ENCODE assay signal across 20 cellular contexts in genomic region chr10:91495402-91495801, GRCh38.
DNase-seq lines count a peak whose midpoint lies in the region; ATAC-seq, FAIRE-seq and TF ChIP-seq lines count a peak whose summit lies in the region.
"Had no signal": no experiment of that assay in that cellular context is flagged by ENCODE, and none has a peak within 500 bp of the region (broad histone marks: within the 10 kb centered on the region; RNA-seq: fewer than 3 reads in every experiment).

No MANE protein-coding gene starts in this region.

- no peaks in the 10 kb centered on the region for H3K9me2 ChIP-seq in GM23248 (ENCODE audit: insufficient read depth)

- peak; percentile 6 for DNase-seq in AG08396 (ENCODE audit: low spot score)
- peak; percentile 39 for DNase-seq in GM23248
- DNase-seq in fibroblast of the aortic adventitia (ENCODE audit: low read depth): peak; percentile 51
- DNase-seq in activated naive CD4-positive, alpha-beta T cell treated with anti-CD3 and anti-CD28 coated beads, Interleukin-2, amount 50 U/mL, for 72 hours (ENCODE audit: low spot score in 2 of 2): no peak
- DNase-seq in activated CD4-positive, alpha-beta T cell treated with anti-CD3 and anti-CD28 coated beads, Interleukin-2, amount 50 U/mL, for 48 hours: no peak
- no peak for DNase-seq in activated CD8-positive, alpha-beta T cell treated with anti-CD3 and anti-CD28 coated beads for 36 hours
- DNase-seq in middle frontal gyrus (ENCODE audit: extremely low spot score, low spot score): no peak
- DNase-seq: 8988T, BE2C, DMS79 treated with DMSO at 0.1 percent for 48 hours, MG63, NCI-H1417, NCI-H1694 treated with DMSO at 0.1 percent for 48 hours, NCI-H446 treated with DMSO at 0.1 percent for 48 hours, NCI-H526 treated with DMSO at 0.1 percent for 48 hours, OCI-M1, Right ventricle myocardium superior, SW 1271 had no signal

- H3K79me2 ChIP-seq in GM23248 (ENCODE audit: insufficient read depth): no peaks in the 10 kb centered on the region

- H3K4me3 ChIP-seq in GM23248: peak overlapping the region; percentile 15; the same call in 1 of the 2 replicates
- no peak overlapping the region for H3K4me3 ChIP-seq in fibroblast of the aortic adventitia (ENCODE audit: low read depth, low read length)
- H3K4me3 ChIP-seq: MG63 had no signal

- H3K27ac ChIP-seq in GM23248: peak overlapping the region; percentile 6; the same call in 1 of the 2 replicates

- no peaks in the 10 kb centered on the region for H3K27me3 ChIP-seq in GM23248 (replicated peaks; ENCODE audit: insufficient read depth)
- H3K27me3 ChIP-seq: BE2C, MG63 had no signal

- no peaks in the 10 kb centered on the region for H3K36me3 Mint-ChIP-seq in activated naive CD4-positive, alpha-beta T cell treated with anti-CD3 and anti-CD28 coated beads, Interleukin-2, amount 50 U/mL, for 72 hours
- H3K36me3 Mint-ChIP-seq in activated CD8-positive, alpha-beta T cell treated with anti-CD3 and anti-CD28 coated beads for 36 hours (ENCODE audit: low read depth): peaks cover 4% of the 10 kb centered on the region

- in situ Hi-C loops in GM23248 (cut with MboI): loop anchor here (5.0 kb wide), 1 partner anchor 142 kb away; no protein-coding TSS in a partner anchor

- H3F3A ChIP-seq in GM23248 (ENCODE audit: insufficient read depth): peaks cover 8% of the 10 kb centered on the region; the same call in 1 of the 2 replicates

- no peaks in the 10 kb centered on the region for H3K9me3 ChIP-seq in GM23248 (ENCODE audit: low read depth)
- H3K9me3 ChIP-seq: BE2C, MG63 had no signal

- no peaks in the 10 kb centered on the region for H3K27me3 Mint-ChIP-seq in activated CD8-positive, alpha-beta T cell treated with anti-CD3 and anti-CD28 coated beads for 36 hours

- peaks cover 17% of the 10 kb centered on the region; the same call in 1 of the 2 replicates for H3K36me3 ChIP-seq in GM23248 (ENCODE audit: low read depth)
- H3K36me3 ChIP-seq: BE2C, MG63 had no signal

- no peak for ATAC-seq in activated naive CD4-positive, alpha-beta T cell treated with anti-CD3 and anti-CD28 coated beads, Interleukin-2, amount 50 U/mL, for 72 hours
- ATAC-seq in activated CD8-positive, alpha-beta T cell treated with anti-CD3 and anti-CD28 coated beads for 36 hours: no peak

- POLR2A ChIA-PET in activated CD8-positive, alpha-beta T cell treated with anti-CD3 and anti-CD28 coated beads for 36 hours (lab: Charles Lee): interaction anchor here (0.6 kb wide), 1 partner anchor 253 kb away, joined by 3 read pairs; no protein-coding TSS in a partner anchor

- no peak overlapping the region for H2AFZ ChIP-seq in GM23248

- FAIRE-seq in colon (lab: Jason Lieb, UNC): peak; percentile 43
- FAIRE-seq: H1 had no signal

- intact Hi-C loops in activated CD8-positive, alpha-beta T cell treated with anti-CD3 and anti-CD28 coated beads for 36 hours (cut with micrococcal nuclease): no loop called here

- peak overlapping the region; percentile 22; the same call in 1 of the 2 replicates for H3K9ac ChIP-seq in GM23248

- CTCF ChIA-PET in activated CD8-positive, alpha-beta T cell treated with anti-CD3 and anti-CD28 coated beads for 36 hours (lab: Charles Lee): interaction anchor here (1.0 to 4.8 kb wide), 3 partner anchors 17 to 197 kb away, joined by 3 to 21 read pairs (median 5); no protein-coding TSS in a partner anchor

- H3K4me2 ChIP-seq in GM23248 (ENCODE audit: unreplicated experiment): peak overlapping the region; percentile 27

- H3K9me3 Mint-ChIP-seq in activated naive CD4-positive, alpha-beta T cell treated with anti-CD3 and anti-CD28 coated beads, Interleukin-2, amount 50 U/mL, for 72 hours: no peaks in the 10 kb centered on the region
- H3K9me3 Mint-ChIP-seq in activated CD8-positive, alpha-beta T cell treated with anti-CD3 and anti-CD28 coated beads for 36 hours: no peaks in the 10 kb centered on the region

- no peaks in the 10 kb centered on the region for H3K4me1 Mint-ChIP-seq in activated CD8-positive, alpha-beta T cell treated with anti-CD3 and anti-CD28 coated beads for 36 hours (ENCODE audit: low read depth)

- H3K4me1 ChIP-seq in GM23248 (ENCODE audit: insufficient read depth): peaks cover 33% of the 10 kb centered on the region
- H3K4me1 ChIP-seq: BE2C had no signal

- H4K20me1 ChIP-seq in GM23248 (ENCODE audit: insufficient read depth): no peaks in the 10 kb centered on the region

- H3K27ac Mint-ChIP-seq in activated naive CD4-positive, alpha-beta T cell treated with anti-CD3 and anti-CD28 coated beads, Interleukin-2, amount 50 U/mL, for 72 hours: no peak overlapping the region
- H3K27ac Mint-ChIP-seq in activated CD8-positive, alpha-beta T cell treated with anti-CD3 and anti-CD28 coated beads for 36 hours: no peak overlapping the region

- TF ChIP-seq CTCF in fibroblast of the aortic adventitia (IDR thresholded peaks at IDR 0.05; ENCODE audit: insufficient read depth, low read length): no peak
- TF ChIP-seq CTCF in activated CD8-positive, alpha-beta T cell treated with anti-CD3 and anti-CD28 coated beads for 36 hours (IDR thresholded peaks at IDR 0.05): no peak

- no peak overlapping the region for H3K4me3 Mint-ChIP-seq in activated CD8-positive, alpha-beta T cell treated with anti-CD3 and anti-CD28 coated beads for 36 hours

Comparison
In these comparisons a context has a peak if more than half of its experiments do, and no peak if none do; other contexts are left out.
1. DNase-seq: peak in AG08396 (single experiment), GM23248 (single experiment) and fibroblast of the aortic adventitia (single experiment); none in activated naive CD4-positive, alpha-beta T cell treated with anti-CD3 and anti-CD28 coated beads, Interleukin-2, amount 50 U/mL, for 72 hours (0 of 2), activated CD4-positive, alpha-beta T cell treated with anti-CD3 and anti-CD28 coated beads, Interleukin-2, amount 50 U/mL, for 48 hours (0 of 2), activated CD8-positive, alpha-beta T cell treated with anti-CD3 and anti-CD28 coated beads for 36 hours (single experiment) and middle frontal gyrus (single experiment).